Comparison of ENCODE assay signal across 29 cellular contexts in the genomic region with DNA sequence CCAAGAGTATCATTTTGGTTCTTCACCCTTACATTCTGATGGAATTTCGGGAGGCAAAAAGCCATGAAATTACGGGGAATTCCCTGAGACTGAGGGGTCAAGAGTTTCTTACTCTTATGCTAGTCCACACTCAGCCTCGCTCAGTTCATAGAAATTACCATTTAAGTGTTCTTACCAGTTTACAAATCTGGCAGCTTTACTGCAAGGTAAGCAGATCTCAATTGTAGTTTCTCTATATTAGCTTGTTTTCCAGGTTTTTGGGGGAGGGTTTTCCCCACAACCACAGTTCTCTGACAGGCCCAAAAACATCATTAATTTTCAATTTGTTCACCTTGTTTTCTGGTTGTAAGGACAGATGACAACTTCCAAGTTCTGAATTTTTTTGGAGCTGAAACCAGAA.
"Had no signal": no experiment of that assay in that cellular context is flagged by ENCODE, and none has a peak within 500 bp of the region (broad histone marks: within the 10 kb centered on the region; RNA-seq: fewer than 3 reads in every experiment).

No MANE protein-coding gene starts in this region.

- H3K4me1 Mint-ChIP-seq: endodermal cell had no signal

- ATAC-seq: effector memory CD8-positive, alpha-beta T cell; esophagus mucosa; foreskin keratinocyte; gastrocnemius medialis; gastroesophageal sphincter; heart left ventricle; heart right ventricle had no signal

- FAIRE-seq: endometrium, endothelial cell of umbilical vein, frontal cortex had no signal

- H3K36me3 ChIP-seq: colonic mucosa, esophagus muscularis mucosa, esophagus squamous epithelium, gastrocnemius medialis, gastroesophageal sphincter, heart left ventricle, heart right ventricle had no signal

- H3K9me3 ChIP-seq: colonic mucosa, esophagus squamous epithelium, gastrocnemius medialis had no signal

- H3K27ac Mint-ChIP-seq: dendritic cell treated with granulocyte-macrophage colony-stimulating factor and Interleukin-4, amounts not matched to agents 40 ng/mL and 50 ng/mL, for 4 days; effector memory CD8-positive, alpha-beta T cell; endodermal cell had no signal

- H3K79me2 ChIP-seq: hepatocyte had no signal

- H2AFZ ChIP-seq: hepatocyte had no signal

- H3K4me1 ChIP-seq: colonic mucosa, esophagus muscularis mucosa, esophagus squamous epithelium, foreskin keratinocyte, gastrocnemius medialis, gastroesophageal sphincter, heart left ventricle, heart right ventricle had no signal

- H3K27me3 Mint-ChIP-seq: dendritic cell treated with granulocyte-macrophage colony-stimulating factor and Interleukin-4, amounts not matched to agents 40 ng/mL and 50 ng/mL, for 4 days; effector memory CD8-positive, alpha-beta T cell had no signal

- H3K4me3 Mint-ChIP-seq: dendritic cell treated with granulocyte-macrophage colony-stimulating factor and Interleukin-4, amounts not matched to agents 40 ng/mL and 50 ng/mL, for 4 days; effector memory CD8-positive, alpha-beta T cell; endodermal cell had no signal

- DNase-seq: colonic mucosa; cortex of kidney; dermis blood vessel endothelial cell; dorsolateral prefrontal cortex; effector CD4-positive, alpha-beta T cell; effector CD8-positive, alpha-beta T cell; effector memory CD4-positive, alpha-beta T cell; effector memory CD8-positive, alpha-beta T cell; endodermal cell; erythroblast; esophagus squamous epithelium; foreskin fibroblast; foreskin keratinocyte; foreskin melanocyte; gastrocnemius medialis; glutamatergic neuron; head of caudate nucleus; heart left ventricle; heart right ventricle had no signal

- H3K4me3 ChIP-seq: colonic mucosa, coronary artery, dorsolateral prefrontal cortex, esophagus muscularis mucosa, esophagus squamous epithelium, gastrocnemius medialis, gastroesophageal sphincter, heart left ventricle, heart right ventricle, hepatocyte had no signal

- H3K27me3 ChIP-seq: colonic mucosa, dorsolateral prefrontal cortex, esophagus muscularis mucosa, esophagus squamous epithelium, foreskin keratinocyte, gastrocnemius medialis, gastroesophageal sphincter, heart left ventricle, heart right ventricle, hepatocyte had no signal

- H3K9me3 Mint-ChIP-seq: dendritic cell treated with granulocyte-macrophage colony-stimulating factor and Interleukin-4, amounts not matched to agents 40 ng/mL and 50 ng/mL, for 4 days had no signal

- H3K4me2 ChIP-seq: hepatocyte had no signal

- H3K27ac ChIP-seq: colonic mucosa, coronary artery, dorsolateral prefrontal cortex, epithelial cell of prostate, esophagus muscularis mucosa, esophagus squamous epithelium, foreskin keratinocyte, gastrocnemius medialis, gastroesophageal sphincter, heart left ventricle, heart right ventricle, hepatocyte had no signal
